ENCODE assay signal across 22 cellular contexts in genomic region chr1:10368194-10368593, GRCh38. TPM values are rescaled to one million over a fixed set of nuclear protein-coding genes. Genes with fewer than 3 reads are reported as not detected.
DNase-seq lines count a peak whose midpoint lies in the region; ATAC-seq, FAIRE-seq and TF ChIP-seq lines count a peak whose summit lies in the region.
"Had no signal": no experiment of that assay in that cellular context is flagged by ENCODE, and none has a peak within 500 bp of the region (broad histone marks: within the 10 kb centered on the region; RNA-seq: fewer than 3 reads in every experiment).

No MANE protein-coding gene starts in this region.

- intact Hi-C loops in Right ventricle myocardium superior (cut with DNase I): no loop called here
- intact Hi-C loops in left cardiac atrium (cut with DNase I): no loop called here
- intact Hi-C loops in endothelial cell of umbilical vein (cut with micrococcal nuclease): no loop called here

- H3K9me1 ChIP-seq in endothelial cell of umbilical vein (replicated peaks; ENCODE audit: control insufficient read depth, extremely low read depth, insufficient read depth, low read length): no peaks in the 10 kb centered on the region

- no peak overlapping the region for H3K4me2 ChIP-seq in endothelial cell of umbilical vein (ENCODE audit: insufficient read depth, low read length)
- H3K4me2 ChIP-seq: BLaER1 treated with 17β-estradiol and CSF1 and Interleukin-3, amounts not matched to agents 10 nM and 100 nM had no signal

- TF ChIP-seq CTCF in endodermal cell (conservative IDR thresholded peaks at IDR 0.05) (no peak), endothelial cell of umbilical vein (IDR thresholded peaks at IDR 0.05; ENCODE audit: extremely low read depth in 1 of 2, insufficient read depth in 1 of 2, low read depth in 1 of 2, low read length in 2 of 2) (no peak), nephron progenitor cell (IDR thresholded peaks at IDR 0.05) (no peak), BE2C (IDR thresholded peaks at IDR 0.05; ENCODE audit: low read depth, low read length) (no peak)

- no peaks in the 10 kb centered on the region for H3K9me3 ChIP-seq in endodermal cell (ENCODE audit: control insufficient read depth, low read length)
- H3K9me3 ChIP-seq in endothelial cell of umbilical vein (replicated peaks; ENCODE audit: control insufficient read depth, insufficient read depth, low read length): no peaks in the 10 kb centered on the region
- H3K9me3 ChIP-seq in BE2C: no peaks in the 10 kb centered on the region
- H3K9me3 ChIP-seq in MG63: no peaks in the 10 kb centered on the region
- H3K9me3 ChIP-seq: BLaER1 treated with 17β-estradiol and CSF1 and Interleukin-3, amounts not matched to agents 10 nM and 100 nM; Caco-2 had no signal

- peaks cover 64% of the 10 kb centered on the region for H3K36me3 Mint-ChIP-seq in endodermal cell (ENCODE audit: low read depth)
- H3K36me3 Mint-ChIP-seq in nephron progenitor cell (ENCODE audit: low read depth): peaks cover 66% of the 10 kb centered on the region

- H3K4me1 ChIP-seq in endodermal cell (ENCODE audit: control insufficient read depth, insufficient read depth, low read length) (no peaks in the 10 kb centered on the region), endothelial cell of umbilical vein (ENCODE audit: control insufficient read depth, extremely low read depth, insufficient read depth, low read length) (no peaks in the 10 kb centered on the region), BE2C (no peaks in the 10 kb centered on the region)
- H3K4me1 ChIP-seq: Caco-2 had no signal

- WGBS in endodermal cell (ENCODE audit: insufficient coverage in 1 of 2, insufficient read length in 1 of 2), 2 experiments: 87 to 93% methylated on average over 6 of the region's 6 CpGs

- CTCF ChIA-PET in endothelial cell of umbilical vein (lab: Charles Lee): interaction anchor here (1.2 kb wide), 1 partner anchor 127 kb away, joined by 3 read pairs; no protein-coding TSS in a partner anchor

- H3K27ac ChIP-seq in endodermal cell (ENCODE audit: low read depth, low read length) (no peak overlapping the region), endothelial cell of umbilical vein (ENCODE audit: insufficient read depth, low read depth, low read length) (no peak overlapping the region)
- H3K27ac ChIP-seq: BLaER1 treated with 17β-estradiol and CSF1 and Interleukin-3, amounts not matched to agents 10 nM and 100 nM; C4-2B had no signal

- H3K4me1 Mint-ChIP-seq in endodermal cell (peaks cover 3% of the 10 kb centered on the region), nephron progenitor cell (no peaks in the 10 kb centered on the region)

- peaks cover 66% of the 10 kb centered on the region for H3K36me3 ChIP-seq in endodermal cell (ENCODE audit: control insufficient read depth, insufficient read depth, low read length)
- peaks cover 10 to 18% of the 10 kb centered on the region in 2 experiments for H3K36me3 ChIP-seq in endothelial cell of umbilical vein (ENCODE audit: control insufficient read depth in 2 of 2, extremely low read depth in 1 of 2, insufficient read depth in 2 of 2, low read length in 2 of 2)
- no peaks in the 10 kb centered on the region for H3K36me3 ChIP-seq in BE2C
- no peaks in the 10 kb centered on the region for H3K36me3 ChIP-seq in MG63

- H3K9ac ChIP-seq in endodermal cell (ENCODE audit: extremely low read depth, low read length, poor library complexity, severe bottlenecking): no peak overlapping the region
- H3K9ac ChIP-seq in endothelial cell of umbilical vein (replicated peaks; ENCODE audit: extremely low read depth, insufficient read depth, low read length): no peak overlapping the region
- H3K9ac ChIP-seq: BLaER1 treated with 17β-estradiol and CSF1 and Interleukin-3, amounts not matched to agents 10 nM and 100 nM had no signal

- no peaks in the 10 kb centered on the region for H3K79me2 ChIP-seq in endothelial cell of umbilical vein (ENCODE audit: control insufficient read depth, insufficient read depth, low read length)

- no peaks in the 10 kb centered on the region for H3K9me3 Mint-ChIP-seq in endodermal cell
- no peaks in the 10 kb centered on the region for H3K9me3 Mint-ChIP-seq in nephron progenitor cell
- H3K9me3 Mint-ChIP-seq: CD4-positive, alpha-beta T cell; CD8-positive, alpha-beta T cell had no signal

- H3K4me3 Mint-ChIP-seq in endodermal cell: no peak overlapping the region
- no peak overlapping the region for H3K4me3 Mint-ChIP-seq in nephron progenitor cell
- H3K4me3 Mint-ChIP-seq: CD4-positive, alpha-beta T cell; CD8-positive, alpha-beta T cell had no signal

- BruUV-seq in endothelial cell of umbilical vein (replicated peaks; lab: Mats Ljungman, UMichigan): no TSS peak

- POLR2A ChIA-PET in endothelial cell of umbilical vein (lab: Charles Lee): no interaction called here

- H2AFZ ChIP-seq in endothelial cell of umbilical vein (ENCODE audit: low read depth, low read length): no peak overlapping the region

- no peaks in the 10 kb centered on the region for H3K27me3 Mint-ChIP-seq in endodermal cell (ENCODE audit: insufficient read depth)
- peaks cover 2% of the 10 kb centered on the region for H3K27me3 Mint-ChIP-seq in nephron progenitor cell (ENCODE audit: low read depth, poor library complexity)
- H3K27me3 Mint-ChIP-seq: CD4-positive, alpha-beta T cell had no signal

- peak; percentile 55 for ATAC-seq in Right ventricle myocardium superior (ENCODE audit: poor library complexity)
- ATAC-seq in left cardiac atrium: no peak
- ATAC-seq: CD8-positive, alpha-beta T cell had no signal

- H3K4me3 ChIP-seq in endodermal cell (ENCODE audit: low read length) (no peak overlapping the region), endothelial cell of umbilical vein (replicated peaks in 1 of 3; ENCODE audit: insufficient read depth in 1 of 3, low read depth in 1 of 3, low read length in 3 of 3) (no peak overlapping the region), BE2C (ENCODE audit: low read depth, low read length) (no peak overlapping the region), MG63 (no peak overlapping the region)
- H3K4me3 ChIP-seq: BLaER1 treated with 17β-estradiol and CSF1 and Interleukin-3, amounts not matched to agents 10 nM and 100 nM had no signal

- peak; percentile 46 for FAIRE-seq in endothelial cell of umbilical vein (lab: Jason Lieb, UNC)
- FAIRE-seq: A204.1, D721Med, G401.6, GM12891, GM19239 had no signal

- TF ChIP-seq POLR2A in endothelial cell of umbilical vein (IDR thresholded peaks at IDR 0.05; ENCODE audit: low read depth, low read length): no peak

- DNase-seq in Right ventricle myocardium superior: no peak
- no peak for DNase-seq in left cardiac atrium
- peak; percentile 28 for DNase-seq in endodermal cell
- no peak for DNase-seq in endothelial cell of umbilical vein (ENCODE audit: low read depth, low spot score)
- no peak for DNase-seq in nephron progenitor cell
- DNase-seq in BE2C: no peak
- DNase-seq in MG63: no peak
- DNase-seq: 8988T; ACHN; Caco-2; Calu3; CD4-positive, alpha-beta T cell; CD8-positive, alpha-beta T cell; DMS79 treated with DMSO at 0.1 percent for 48 hours; GF-D8 had no signal

- H3K27me3 ChIP-seq in endodermal cell (ENCODE audit: control insufficient read depth, insufficient read depth, low read length, poor library complexity, severe bottlenecking): no peaks in the 10 kb centered on the region
- H3K27me3 ChIP-seq in endothelial cell of umbilical vein (ENCODE audit: control insufficient read depth in 2 of 2, insufficient read depth in 2 of 2, low read length in 2 of 2): no peaks in the 10 kb centered on the region
- H3K27me3 ChIP-seq in BE2C: no peaks in the 10 kb centered on the region
- H3K27me3 ChIP-seq in MG63: no peaks in the 10 kb centered on the region
- H3K27me3 ChIP-seq: BLaER1 treated with 17β-estradiol and CSF1 and Interleukin-3, amounts not matched to agents 10 nM and 100 nM had no signal

- H3K27ac Mint-ChIP-seq in endodermal cell (no peak overlapping the region), nephron progenitor cell (peak overlapping the region; percentile 57)
- H3K27ac Mint-ChIP-seq: CD4-positive, alpha-beta T cell; CD8-positive, alpha-beta T cell had no signal

- no peaks in the 10 kb centered on the region for H4K20me1 ChIP-seq in endothelial cell of umbilical vein (replicated peaks; ENCODE audit: control insufficient read depth, extremely low read depth, insufficient read depth, low read length)
- H4K20me1 ChIP-seq: BLaER1 treated with 17β-estradiol and CSF1 and Interleukin-3, amounts not matched to agents 10 nM and 100 nM had no signal

- dilution Hi-C loops in endothelial cell of umbilical vein (cut with MboI; ENCODE audit: extremely low pct_ligation_motif_present, low sequenced_read_pairs): no loop called here

TF ChIP-seq in endothelial cell of umbilical vein, 7 proteins besides CTCF, POLR2A, EP300 and RAD21:
- TF ChIP-seq JUN (IDR thresholded peaks at IDR 0.05; ENCODE audit: borderline replicate concordance, insufficient read depth, insufficient read length, low read depth) (no peak), GATA2 (IDR thresholded peaks at IDR 0.05; ENCODE audit: insufficient read depth, insufficient read length, low read depth, low read length) (no peak), FOS (IDR thresholded peaks at IDR 0.05; ENCODE audit: borderline replicate concordance, insufficient read depth, low read length) (no peak), POLR2AphosphoS5 (IDR thresholded peaks at IDR 0.05; ENCODE audit: insufficient read depth, low read depth, low read length) (no peak), MYC (IDR thresholded peaks at IDR 0.05; ENCODE audit: low read depth, low read length) (no peak), EZH2 (IDR thresholded peaks at IDR 0.05; ENCODE audit: borderline replicate concordance, low read depth, low read length, severe bottlenecking) (no peak), MAX (IDR thresholded peaks at IDR 0.05; ENCODE audit: insufficient read depth, insufficient read length) (no peak)

RNA-seq across cellular contexts. Expression of gene PGD, which starts 30.7 kb away (rescaled TPM):
- total RNA-seq in Right ventricle myocardium superior (34.4 TPM), left cardiac atrium (10 to 100 TPM; 58.8 to 65.5 TPM), endodermal cell (100 to 1,000 TPM; 198 to 217 TPM), endothelial cell of umbilical vein (303 and 307 TPM in 2 replicates)
- 295 TPM for polyA plus RNA-seq in endodermal cell (2013, experiment 1 of 2)
- 279 TPM for polyA plus RNA-seq in endodermal cell (2013, experiment 2 of 2)
- 189 and 196 TPM in 2 replicates for polyA plus RNA-seq in endothelial cell of umbilical vein
- polyA plus RNA-seq in endothelial cell of umbilical vein (2011; cell fraction: cytosol; rRNA removed): 153 and 175 TPM in 2 replicates
- polyA plus RNA-seq in endothelial cell of umbilical vein (2011; cell fraction: nucleus; rRNA removed): 121 and 149 TPM in 2 replicates
- polyA plus RNA-seq in endothelial cell of umbilical vein (2012): 280 and 365 TPM in 2 replicates
- polyA minus RNA-seq in endothelial cell of umbilical vein: 206 and 248 TPM in 2 replicates
- polyA minus RNA-seq in endothelial cell of umbilical vein (2011; cell fraction: cytosol; rRNA and poly(A)+ RNA removed): 66.0 TPM
- polyA minus RNA-seq in endothelial cell of umbilical vein (2011; cell fraction: nucleus; rRNA and poly(A)+ RNA removed): 59.0 and 66.0 TPM in 2 replicates
- 137 TPM for polyA plus RNA-seq in BE2C (2012; ENCODE audit: insufficient read depth, insufficient read length, low read depth)
- total RNA-seq in MG63 (2014; rRNA removed; shearing (Covaris generic); ENCODE audit: low replicate concordance): 146 and 182 TPM in 2 replicates
